Comparison of ENCODE assay signal across 12 cellular contexts in the genomic region with DNA sequence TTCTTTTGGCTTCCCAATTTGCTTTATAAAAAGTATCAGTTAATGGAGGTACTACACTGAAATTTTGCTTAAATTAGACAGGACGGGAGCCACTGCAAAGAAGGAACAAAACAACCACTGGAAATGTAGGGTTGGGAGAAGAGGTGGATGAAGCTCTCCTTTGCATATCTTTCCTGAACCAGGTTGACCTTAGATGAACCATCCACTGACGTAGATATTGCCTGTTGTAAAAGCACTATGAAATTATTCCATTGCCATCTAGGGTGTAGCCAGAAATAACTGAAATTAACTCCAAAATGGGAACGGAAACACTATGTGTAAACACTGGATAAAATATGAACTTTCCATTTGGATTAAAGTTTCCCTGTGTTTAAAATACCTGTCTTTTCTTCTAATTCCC. TPM values are rescaled to one million over a fixed set of nuclear protein-coding genes. Genes with fewer than 3 reads are reported as not detected.
DNase-seq lines count a peak whose midpoint lies in the region; ATAC-seq lines count a peak whose summit lies in the region.
"Had no signal": no experiment of that assay in that cellular context is flagged by ENCODE, and none has a peak within 500 bp of the region (broad histone marks: within the 10 kb centered on the region; RNA-seq: fewer than 3 reads in every experiment).

No MANE protein-coding gene starts in this region.

- no peak overlapping the region for H2AFZ ChIP-seq in ACC112 (ENCODE audit: low read length, unreplicated experiment)

- in situ Hi-C loops in HAP-1 (cut with MboI; ENCODE audit: low sequenced_read_pairs): no loop called here

- ATAC-seq in memory B cell (ENCODE audit: low read depth) (no peak), HG02798 (IDR thresholded peaks at IDR 0.05; ENCODE audit: poor library complexity, unreplicated experiment) (no peak), HG03521 (IDR thresholded peaks at IDR 0.05; ENCODE audit: unreplicated experiment) (no peak)
- ATAC-seq: gastrocnemius medialis, left ventricle myocardium superior had no signal

- H3K4me1 ChIP-seq in ACC112 (ENCODE audit: control insufficient read depth, insufficient read depth, low read length, unreplicated experiment) (peaks cover 34% of the 10 kb centered on the region), HAP-1 (peaks cover 12% of the 10 kb centered on the region)

- H3K9me3 ChIP-seq in HAP-1: no peaks in the 10 kb centered on the region
- H3K9me3 ChIP-seq: gastrocnemius medialis, upper lobe of left lung had no signal

- H3K4me3 Mint-ChIP-seq in activated T-helper 2 cell treated with anti-CD3 and anti-CD28 coated beads, Interferon-gamma antibody, Interleukin-2, Interleukin-4, amounts not matched to agents 10 μg/mL and 5 μg/mL and 100 μg/mL, durations not matched to agents 14 hours and 24 hours and 36 hours (ENCODE audit: low read depth): peak overlapping the region; percentile 88
- H3K4me3 Mint-ChIP-seq in memory B cell: peak overlapping the region; percentile 99

- no peaks in the 10 kb centered on the region for H3K36me3 ChIP-seq in ACC112 (ENCODE audit: insufficient read depth, low read length)
- no peaks in the 10 kb centered on the region; the same call in 1 of the 2 replicates for H3K36me3 ChIP-seq in HAP-1 (replicated peaks)
- H3K36me3 ChIP-seq: gastrocnemius medialis, upper lobe of left lung had no signal

- H3K27ac Mint-ChIP-seq in activated T-helper 2 cell treated with anti-CD3 and anti-CD28 coated beads, Interferon-gamma antibody, Interleukin-2, Interleukin-4, amounts not matched to agents 10 μg/mL and 5 μg/mL and 100 μg/mL, durations not matched to agents 14 hours and 24 hours and 36 hours: no peak overlapping the region
- peak overlapping the region; percentile 89 for H3K27ac Mint-ChIP-seq in memory B cell

- H3K4me3 ChIP-seq in ACC112 (ENCODE audit: low read depth, low read length) (peak overlapping the region; percentile 91), HAP-1 (peak overlapping the region; percentile 76)

- H3K4me1 Mint-ChIP-seq in activated T-helper 2 cell treated with anti-CD3 and anti-CD28 coated beads, Interferon-gamma antibody, Interleukin-2, Interleukin-4, amounts not matched to agents 10 μg/mL and 5 μg/mL and 100 μg/mL, durations not matched to agents 14 hours and 24 hours and 36 hours (ENCODE audit: low read depth): peaks cover 24% of the 10 kb centered on the region
- H3K4me1 Mint-ChIP-seq in memory B cell: peaks cover 21% of the 10 kb centered on the region

- H3K27ac ChIP-seq in ACC112 (ENCODE audit: low read depth, low read length): peak overlapping the region; percentile 77

- H3K27me3 Mint-ChIP-seq in activated T-helper 2 cell treated with anti-CD3 and anti-CD28 coated beads, Interferon-gamma antibody, Interleukin-2, Interleukin-4, amounts not matched to agents 10 μg/mL and 5 μg/mL and 100 μg/mL, durations not matched to agents 14 hours and 24 hours and 36 hours (ENCODE audit: low read depth): peaks cover 8% of the 10 kb centered on the region
- no peaks in the 10 kb centered on the region for H3K27me3 Mint-ChIP-seq in memory B cell

- peaks cover 7% of the 10 kb centered on the region for H3K36me3 Mint-ChIP-seq in activated T-helper 2 cell treated with anti-CD3 and anti-CD28 coated beads, Interferon-gamma antibody, Interleukin-2, Interleukin-4, amounts not matched to agents 10 μg/mL and 5 μg/mL and 100 μg/mL, durations not matched to agents 14 hours and 24 hours and 36 hours (ENCODE audit: low read depth)
- H3K36me3 Mint-ChIP-seq in memory B cell: peaks cover 5% of the 10 kb centered on the region

- DNase-seq in HAP-1 (ENCODE audit: low spot score in 2 of 2): no peak
- no peak for DNase-seq in activated T-helper 2 cell treated with anti-CD3 and anti-CD28 coated beads, Interferon-gamma antibody, Interleukin-2, Interleukin-4, amounts not matched to agents 10 μg/mL and 5 μg/mL and 100 μg/mL, durations not matched to agents 14 hours and 24 hours and 36 hours (ENCODE audit: low spot score)
- DNase-seq in memory B cell (ENCODE audit: low spot score in 2 of 2): no peak
- DNase-seq in effector CD8-positive, alpha-beta T cell (lab: John Stamatoyannopoulos, UW): no peak
- DNase-seq in AG08395 (ENCODE audit: low spot score): no peak
- DNase-seq: cerebellar nuclear complex, gastrocnemius medialis, left ventricle myocardium superior, upper lobe of left lung had no signal

- intact Hi-C loops in activated T-helper 2 cell treated with anti-CD3 and anti-CD28 coated beads, Interferon-gamma antibody, Interleukin-2, Interleukin-4, amounts not matched to agents 10 μg/mL and 5 μg/mL and 100 μg/mL, durations not matched to agents 14 hours and 24 hours and 36 hours (cut with micrococcal nuclease): loop anchor here (5.0 kb wide), 1 partner anchor 88 kb away; no protein-coding TSS in a partner anchor

- H3K79me2 ChIP-seq in ACC112 (ENCODE audit: control insufficient read depth, insufficient read depth, low read length, unreplicated experiment): peaks cover 32% of the 10 kb centered on the region

- no peaks in the 10 kb centered on the region for H3K9me3 Mint-ChIP-seq in activated T-helper 2 cell treated with anti-CD3 and anti-CD28 coated beads, Interferon-gamma antibody, Interleukin-2, Interleukin-4, amounts not matched to agents 10 μg/mL and 5 μg/mL and 100 μg/mL, durations not matched to agents 14 hours and 24 hours and 36 hours
- H3K9me3 Mint-ChIP-seq in memory B cell: no peaks in the 10 kb centered on the region

- no peaks in the 10 kb centered on the region for H3K27me3 ChIP-seq in ACC112 (ENCODE audit: insufficient read depth, low read length)
- H3K27me3 ChIP-seq in HAP-1 (ENCODE audit: low read depth): no peaks in the 10 kb centered on the region
- H3K27me3 ChIP-seq: gastrocnemius medialis, upper lobe of left lung had no signal

RNA-seq across cellular contexts. Expression of a gene that starts 1.2 kb away (rescaled TPM):
- 7.7 and 8.5 TPM in 2 replicates for total RNA-seq in activated T-helper 2 cell treated with anti-CD3 and anti-CD28 coated beads, Interferon-gamma antibody, Interleukin-2, Interleukin-4, amounts not matched to agents 10 μg/mL and 5 μg/mL and 100 μg/mL, durations not matched to agents 14 hours and 24 hours and 36 hours
